17 cellular contexts compared by ENCODE assay signal in the genomic region with DNA sequence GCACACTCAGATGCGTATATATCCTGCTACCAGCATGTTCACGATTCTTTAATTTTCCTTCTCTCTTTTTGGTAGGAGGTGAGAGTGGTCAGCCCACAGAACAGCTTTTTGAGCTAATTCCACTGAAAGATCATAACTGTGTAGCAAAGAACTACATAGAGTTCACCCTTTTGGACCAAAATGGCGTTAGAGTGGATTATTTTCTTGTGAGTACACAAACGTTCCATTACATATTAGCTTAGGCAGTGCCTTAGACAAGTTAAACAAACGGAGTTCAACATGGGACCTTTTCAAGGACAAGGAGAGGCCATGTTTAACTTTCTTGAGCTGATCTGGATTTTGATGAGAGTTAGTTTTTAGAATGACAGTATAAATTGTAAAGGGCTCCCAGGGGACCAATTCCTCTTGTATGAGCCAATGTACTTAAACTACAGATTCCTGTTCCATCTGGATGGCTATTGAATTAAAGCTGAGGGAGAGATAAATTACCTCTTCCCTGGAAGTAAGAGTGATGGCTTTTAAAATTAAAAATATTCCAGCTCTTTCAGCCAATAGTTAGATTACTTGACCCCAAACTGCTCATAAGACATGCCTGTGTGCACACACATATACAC.
DNase-seq lines count a peak whose midpoint lies in the region; ATAC-seq and TF ChIP-seq lines count a peak whose summit lies in the region.
"Had no signal": no experiment of that assay in that cellular context is flagged by ENCODE, and none has a peak within 500 bp of the region (broad histone marks: within the 10 kb centered on the region; RNA-seq: fewer than 3 reads in every experiment).

No MANE protein-coding gene starts in this region.

- H3K36me3 Mint-ChIP-seq in activated T-cell treated with anti-CD3 and anti-CD28 coated beads, Interleukin-2, amount 50 U/mL, for 24 hours (ENCODE audit: low read depth): peaks cover 68% of the 10 kb centered on the region
- H3K36me3 Mint-ChIP-seq in stimulated activated effector memory CD8-positive, alpha-beta T cell treated with anti-CD3 and anti-CD28 coated beads, Interleukin-12 subunit alpha, Interleukin-12 subunit beta, amount 100 ng/mL, for 72 hours: peaks cover 100% of the 10 kb centered on the region

- no peak for DNase-seq in activated T-cell treated with anti-CD3 and anti-CD28 coated beads, Interleukin-2, amount 50 U/mL, for 24 hours
- DNase-seq in activated T-cell treated with anti-CD3 and anti-CD28 coated beads, Interleukin-2, amount 50 U/mL, for 48 hours: no peak
- DNase-seq in NCI-H69 (lab: John Stamatoyannopoulos, UW) (peak; percentile 57), fibroblast of peridontal ligament (ENCODE audit: extremely low read depth) (peak; percentile 19), NCI-H2029 (lab: John Stamatoyannopoulos, UW) (no peak), erythroblast (lab: John Stamatoyannopoulos, UW) (no peak)
- DNase-seq in stimulated activated effector memory CD8-positive, alpha-beta T cell treated with anti-CD3 and anti-CD28 coated beads, Interleukin-12 subunit alpha, Interleukin-12 subunit beta, amount 100 ng/mL, for 72 hours (ENCODE audit: low spot score in 2 of 2): no peak
- no peak for DNase-seq in activated CD8-positive, alpha-beta memory T cell treated with anti-CD3 and anti-CD28 coated beads for 24 hours
- DNase-seq: activated CD4-positive, CD25-positive, alpha-beta regulatory T cell; activated T-cell treated with anti-CD3 and anti-CD28 coated beads for 4 hours; aorta; Calu3; NCI-H1417 treated with DMSO at 0.1 percent for 48 hours; NCI-H526 treated with DMSO at 0.1 percent for 48 hours; T-helper 1 cell; testis had no signal

- H3K9me3 Mint-ChIP-seq in activated T-cell treated with anti-CD3 and anti-CD28 coated beads, Interleukin-2, amount 50 U/mL, for 24 hours: no peaks in the 10 kb centered on the region
- H3K9me3 Mint-ChIP-seq in stimulated activated effector memory CD8-positive, alpha-beta T cell treated with anti-CD3 and anti-CD28 coated beads, Interleukin-12 subunit alpha, Interleukin-12 subunit beta, amount 100 ng/mL, for 72 hours: no peaks in the 10 kb centered on the region

- H3K27ac Mint-ChIP-seq in activated T-cell treated with anti-CD3 and anti-CD28 coated beads, Interleukin-2, amount 50 U/mL, for 24 hours: peak overlapping the region; percentile 79
- H3K27ac Mint-ChIP-seq in stimulated activated effector memory CD8-positive, alpha-beta T cell treated with anti-CD3 and anti-CD28 coated beads, Interleukin-12 subunit alpha, Interleukin-12 subunit beta, amount 100 ng/mL, for 72 hours: peak overlapping the region; percentile 87

- H3K4me3 Mint-ChIP-seq in activated T-cell treated with anti-CD3 and anti-CD28 coated beads, Interleukin-2, amount 50 U/mL, for 24 hours: no peak overlapping the region
- no peak overlapping the region for H3K4me3 Mint-ChIP-seq in stimulated activated effector memory CD8-positive, alpha-beta T cell treated with anti-CD3 and anti-CD28 coated beads, Interleukin-12 subunit alpha, Interleukin-12 subunit beta, amount 100 ng/mL, for 72 hours

- H3K27me3 Mint-ChIP-seq in activated T-cell treated with anti-CD3 and anti-CD28 coated beads, Interleukin-2, amount 50 U/mL, for 24 hours: no peaks in the 10 kb centered on the region

- no peak for TF ChIP-seq POLR2A in erythroblast (IDR thresholded peaks at IDR 0.05; ENCODE audit: low read length)

- H3K4me1 Mint-ChIP-seq in activated T-cell treated with anti-CD3 and anti-CD28 coated beads, Interleukin-2, amount 50 U/mL, for 24 hours (ENCODE audit: low read depth): peaks cover 19% of the 10 kb centered on the region
- H3K4me1 Mint-ChIP-seq in stimulated activated effector memory CD8-positive, alpha-beta T cell treated with anti-CD3 and anti-CD28 coated beads, Interleukin-12 subunit alpha, Interleukin-12 subunit beta, amount 100 ng/mL, for 72 hours: no peaks in the 10 kb centered on the region

- no peak for ATAC-seq in stimulated activated effector memory CD8-positive, alpha-beta T cell treated with anti-CD3 and anti-CD28 coated beads, Interleukin-12 subunit alpha, Interleukin-12 subunit beta, amount 100 ng/mL, for 72 hours
- ATAC-seq: left lobe of liver had no signal

Comparison
In these comparisons a context has a peak if more than half of its experiments do, and no peak if none do; other contexts are left out.
1. DNase-seq: peak in NCI-H69 (single experiment) and fibroblast of peridontal ligament (single experiment); none in activated T-cell treated with anti-CD3 and anti-CD28 coated beads, Interleukin-2, amount 50 U/mL, for 24 hours (single experiment), activated T-cell treated with anti-CD3 and anti-CD28 coated beads, Interleukin-2, amount 50 U/mL, for 48 hours (0 of 2), stimulated activated effector memory CD8-positive, alpha-beta T cell treated with anti-CD3 and anti-CD28 coated beads, Interleukin-12 subunit alpha, Interleukin-12 subunit beta, amount 100 ng/mL, for 72 hours (0 of 2), NCI-H2029 (single experiment), activated CD8-positive, alpha-beta memory T cell treated with anti-CD3 and anti-CD28 coated beads for 24 hours (single experiment) and erythroblast (0 of 2).